In the genomic region with DNA sequence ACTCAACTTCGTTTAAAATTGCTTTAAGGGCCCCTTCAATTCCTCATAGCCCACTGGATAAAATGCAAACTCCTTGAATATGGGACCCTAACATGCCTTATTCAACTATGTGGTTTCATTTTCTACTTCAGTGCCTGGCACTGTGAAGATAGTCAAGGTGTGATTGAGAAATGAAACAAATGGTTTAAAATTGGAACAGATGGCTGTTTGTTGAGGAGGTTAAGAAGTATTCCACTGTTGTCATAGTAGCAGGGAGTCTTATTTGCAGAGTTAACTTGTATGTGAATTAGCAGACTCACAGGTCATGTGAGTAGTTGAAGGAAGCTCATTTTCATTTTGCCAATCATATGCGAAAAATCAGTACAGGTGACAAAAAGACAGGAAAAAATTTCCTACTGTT, we compare ENCODE assay signal across 22 cellular contexts.
"Had no signal": no experiment of that assay in that cellular context is flagged by ENCODE, and none has a peak within 500 bp of the region (broad histone marks: within the 10 kb centered on the region; RNA-seq: fewer than 3 reads in every experiment).

No MANE protein-coding gene starts in this region.

- FAIRE-seq: endothelial cell of umbilical vein had no signal

- ATAC-seq: activated CD8-positive, alpha-beta T cell treated with anti-CD3 and anti-CD28 coated beads for 36 hours; activated naive CD8-positive, alpha-beta T cell treated with anti-CD3 and anti-CD28 coated beads, Interleukin-2, amount 50 U/mL, for 24 hours; gastroesophageal sphincter; heart left ventricle; left lung; natural killer cell treated with Interleukin-12 subunit alpha and Interleukin-12 subunit beta and Interleukin-15 and Interleukin-18, amount 100 ng/mL, for 72 hours; stimulated activated naive CD8-positive, alpha-beta T cell treated with anti-CD3 and anti-CD28 coated beads, Interleukin-15, Interleukin-2, amounts not matched to agents 100 U/mL and 50 U/mL, for 24 hours had no signal

- DNase-seq: activated B cell treated with CpG ODN at 0.5 μM for 24 hours; activated CD4-positive, alpha-beta T cell treated with anti-CD3 and anti-CD28 coated beads for 48 hours; activated CD8-positive, alpha-beta T cell treated with anti-CD3 and anti-CD28 coated beads for 36 hours; activated naive CD4-positive, alpha-beta T cell treated with anti-CD3 and anti-CD28 coated beads for 36 hours; activated naive CD8-positive, alpha-beta T cell treated with anti-CD3 and anti-CD28 coated beads, Interleukin-2, amount 50 U/mL, for 24 hours; activated T-cell treated with anti-CD3 and anti-CD28 coated beads, Interleukin-2, amount 50 U/mL, for 24 hours; anterior cingulate cortex; brain microvascular endothelial cell; cerebellar nuclear complex; effector CD8-positive, alpha-beta T cell; heart left ventricle; left lung; retina; stimulated activated CD4-positive, alpha-beta T cell treated with anti-CD3 and anti-CD28 coated beads, Interleukin-2, amount 100 ng/mL, for 24 hours; stimulated activated naive CD8-positive, alpha-beta T cell treated with anti-CD3 and anti-CD28 coated beads, Interleukin-15, Interleukin-2, amounts not matched to agents 100 U/mL and 50 U/mL, for 24 hours; substantia nigra; T-helper 9 cell; tibial artery; uterus had no signal
